ENCODE assay signal across 9 cellular contexts in genomic region chr14:103552011-103552797, GRCh38. TPM values are rescaled to one million over a fixed set of nuclear protein-coding genes. Genes with fewer than 3 reads are reported as not detected.
DNase-seq lines count a peak whose midpoint lies in the region; ATAC-seq, FAIRE-seq and TF ChIP-seq lines count a peak whose summit lies in the region.
"Had no signal": no experiment of that assay in that cellular context is flagged by ENCODE, and none has a peak within 500 bp of the region (broad histone marks: within the 10 kb centered on the region; RNA-seq: fewer than 3 reads in every experiment).

No MANE protein-coding gene starts in this region.

- peaks cover 4% of the 10 kb centered on the region for H3K36me3 Mint-ChIP-seq in activated naive CD8-positive, alpha-beta T cell treated with anti-CD3 and anti-CD28 coated beads, Interleukin-2, amount 10 ng/mL, durations not matched to agents 7 days and 5 days
- H3K36me3 Mint-ChIP-seq in activated naive CD8-positive, alpha-beta T cell treated with anti-CD3 and anti-CD28 coated beads, Interleukin-2, amount 50 U/mL, for 24 hours (ENCODE audit: low read depth) = peaks cover 2% of the 10 kb centered on the region
- H3K36me3 Mint-ChIP-seq in endodermal cell (ENCODE audit: low read depth) = peaks cover 3% of the 10 kb centered on the region
- H3K36me3 Mint-ChIP-seq in naive thymus-derived CD4-positive, alpha-beta T cell = peaks cover 0 to 4% (median 0%) of the 10 kb centered on the region in 5 donors

- no peak for DNase-seq in activated naive CD8-positive, alpha-beta T cell treated with anti-CD3 and anti-CD28 coated beads, Interleukin-2, amount 10 ng/mL, durations not matched to agents 7 days and 5 days
- DNase-seq in activated naive CD8-positive, alpha-beta T cell treated with anti-CD3 and anti-CD28 coated beads, Interleukin-2, amount 50 U/mL, for 24 hours = no peak
- DNase-seq in endodermal cell (no peak), aorta (peak; percentile 82 to 86), urothelium cell line (ENCODE audit: low spot score) (no peak)
- no peak for DNase-seq in naive thymus-derived CD4-positive, alpha-beta T cell
- DNase-seq: MV-4-11 had no signal

- H3K27ac ChIP-seq in endodermal cell (ENCODE audit: low read depth, low read length) (no peak overlapping the region), mucosa of rectum (ENCODE audit: low read depth in 2 of 2, low read length in 2 of 2) (peak overlapping the region; percentile 53 to 77), aorta (ENCODE audit: low read depth in 1 of 2, low read length in 2 of 2) (peak overlapping the region; percentile 81 to 93)
- H3K27ac ChIP-seq in naive thymus-derived CD4-positive, alpha-beta T cell (ENCODE audit: low read depth, low read length) = no peak overlapping the region

- TF ChIP-seq CTCF in endodermal cell (conservative IDR thresholded peaks at IDR 0.05) = no peak

- H3K4me1 Mint-ChIP-seq in activated naive CD8-positive, alpha-beta T cell treated with anti-CD3 and anti-CD28 coated beads, Interleukin-2, amount 10 ng/mL, durations not matched to agents 7 days and 5 days = no peaks in the 10 kb centered on the region
- H3K4me1 Mint-ChIP-seq in activated naive CD8-positive, alpha-beta T cell treated with anti-CD3 and anti-CD28 coated beads, Interleukin-2, amount 50 U/mL, for 24 hours = peaks cover 5% of the 10 kb centered on the region
- peaks cover 2% of the 10 kb centered on the region for H3K4me1 Mint-ChIP-seq in endodermal cell
- peaks cover 6 to 25% (median 13%) of the 10 kb centered on the region in 7 donors for H3K4me1 Mint-ChIP-seq in naive thymus-derived CD4-positive, alpha-beta T cell

- H3K36me3 ChIP-seq in endodermal cell (ENCODE audit: control insufficient read depth, insufficient read depth, low read length) (no peaks in the 10 kb centered on the region), mucosa of rectum (ENCODE audit: control insufficient read depth in 2 of 2, insufficient read depth in 2 of 2, low read length in 2 of 2) (peaks cover 4% of the 10 kb centered on the region in 2 donors), aorta (ENCODE audit: control insufficient read depth in 1 of 2, insufficient read depth in 2 of 2, low read length in 1 of 2) (no peaks in the 10 kb centered on the region)
- peaks cover 0 to 12% (median 0%) of the 10 kb centered on the region in 3 experiments for H3K36me3 ChIP-seq in naive thymus-derived CD4-positive, alpha-beta T cell (ENCODE audit: control insufficient read depth in 2 of 3, insufficient read depth in 3 of 3, low read length in 3 of 3)

- POLR2A ChIA-PET in activated naive CD8-positive, alpha-beta T cell treated with anti-CD3 and anti-CD28 coated beads, Interleukin-2, amount 10 ng/mL, durations not matched to agents 7 days and 5 days (lab: Charles Lee) = no interaction called here
- POLR2A ChIA-PET in naive thymus-derived CD4-positive, alpha-beta T cell (lab: Charles Lee) = no interaction called here

- WGBS in endodermal cell (ENCODE audit: insufficient coverage in 1 of 2, insufficient read length in 1 of 2), 2 experiments = 93 to 94% methylated on average over 6 to 17 of the region's 17 CpGs
- WGBS in aorta, 2 donors = 6 to 11% methylated on average over 17 of the region's 17 CpGs

- H3K27me3 Mint-ChIP-seq in activated naive CD8-positive, alpha-beta T cell treated with anti-CD3 and anti-CD28 coated beads, Interleukin-2, amount 10 ng/mL, durations not matched to agents 7 days and 5 days = no peaks in the 10 kb centered on the region
- H3K27me3 Mint-ChIP-seq in activated naive CD8-positive, alpha-beta T cell treated with anti-CD3 and anti-CD28 coated beads, Interleukin-2, amount 50 U/mL, for 24 hours = no peaks in the 10 kb centered on the region
- H3K27me3 Mint-ChIP-seq in endodermal cell (ENCODE audit: insufficient read depth) = no peaks in the 10 kb centered on the region
- no peaks in the 10 kb centered on the region for H3K27me3 Mint-ChIP-seq in naive thymus-derived CD4-positive, alpha-beta T cell

- peak overlapping the region; percentile 30 for H3K27ac Mint-ChIP-seq in activated naive CD8-positive, alpha-beta T cell treated with anti-CD3 and anti-CD28 coated beads, Interleukin-2, amount 10 ng/mL, durations not matched to agents 7 days and 5 days
- H3K27ac Mint-ChIP-seq in activated naive CD8-positive, alpha-beta T cell treated with anti-CD3 and anti-CD28 coated beads, Interleukin-2, amount 50 U/mL, for 24 hours = no peak overlapping the region
- H3K27ac Mint-ChIP-seq in endodermal cell = peak overlapping the region; percentile 55
- H3K27ac Mint-ChIP-seq in naive thymus-derived CD4-positive, alpha-beta T cell = peak overlapping the region in 1 of 9 donors; percentile 76

- CTCF ChIA-PET in naive thymus-derived CD4-positive, alpha-beta T cell (lab: Charles Lee) = interaction anchor here (1.2 to 1.5 kb wide), 2 partner anchors 10 to 33 kb away, joined by 3 to 4 read pairs; partner anchors contain the start of gene BAG5

- H3K4me3 ChIP-seq in endodermal cell (ENCODE audit: low read length) = no peak overlapping the region
- H3K4me3 ChIP-seq in mucosa of rectum (ENCODE audit: low read length in 2 of 2) = no peak overlapping the region
- H3K4me3 ChIP-seq in aorta (ENCODE audit: low read length in 2 of 2) = no peak overlapping the region
- H3K4me3 ChIP-seq in naive thymus-derived CD4-positive, alpha-beta T cell (ENCODE audit: low read length) = no peak overlapping the region

- H3K27me3 ChIP-seq in endodermal cell (ENCODE audit: control insufficient read depth, insufficient read depth, low read length, poor library complexity, severe bottlenecking) (no peaks in the 10 kb centered on the region), mucosa of rectum (ENCODE audit: control insufficient read depth in 2 of 2, insufficient read depth in 2 of 2, low read length in 2 of 2) (no peaks in the 10 kb centered on the region), aorta (ENCODE audit: control insufficient read depth in 1 of 2, insufficient read depth in 2 of 2, low read length in 1 of 2) (no peaks in the 10 kb centered on the region)
- H3K27me3 ChIP-seq in naive thymus-derived CD4-positive, alpha-beta T cell (ENCODE audit: control insufficient read depth in 2 of 2, insufficient read depth in 2 of 2, low read length in 2 of 2) = no peaks in the 10 kb centered on the region

- H3K9me3 ChIP-seq in endodermal cell (ENCODE audit: control insufficient read depth, low read length) (no peaks in the 10 kb centered on the region), mucosa of rectum (ENCODE audit: control insufficient read depth in 2 of 2, low read length in 2 of 2) (no peaks in the 10 kb centered on the region), aorta (ENCODE audit: control insufficient read depth, low read length) (no peaks in the 10 kb centered on the region)
- no peaks in the 10 kb centered on the region for H3K9me3 ChIP-seq in naive thymus-derived CD4-positive, alpha-beta T cell (ENCODE audit: control insufficient read depth in 2 of 3, low read length in 3 of 3)

- no peaks in the 10 kb centered on the region for H3K9me3 Mint-ChIP-seq in activated naive CD8-positive, alpha-beta T cell treated with anti-CD3 and anti-CD28 coated beads, Interleukin-2, amount 10 ng/mL, durations not matched to agents 7 days and 5 days
- no peaks in the 10 kb centered on the region for H3K9me3 Mint-ChIP-seq in activated naive CD8-positive, alpha-beta T cell treated with anti-CD3 and anti-CD28 coated beads, Interleukin-2, amount 50 U/mL, for 24 hours
- H3K9me3 Mint-ChIP-seq in endodermal cell = no peaks in the 10 kb centered on the region
- no peaks in the 10 kb centered on the region for H3K9me3 Mint-ChIP-seq in naive thymus-derived CD4-positive, alpha-beta T cell

- no peak overlapping the region for H3K4me3 Mint-ChIP-seq in activated naive CD8-positive, alpha-beta T cell treated with anti-CD3 and anti-CD28 coated beads, Interleukin-2, amount 10 ng/mL, durations not matched to agents 7 days and 5 days
- H3K4me3 Mint-ChIP-seq in activated naive CD8-positive, alpha-beta T cell treated with anti-CD3 and anti-CD28 coated beads, Interleukin-2, amount 50 U/mL, for 24 hours = no peak overlapping the region
- H3K4me3 Mint-ChIP-seq in endodermal cell = no peak overlapping the region
- H3K4me3 Mint-ChIP-seq in naive thymus-derived CD4-positive, alpha-beta T cell = no peak overlapping the region

- FAIRE-seq in urothelium cell line (lab: Jason Lieb, UNC) = no peak

- H3K4me1 ChIP-seq in endodermal cell (ENCODE audit: control insufficient read depth, insufficient read depth, low read length) = no peaks in the 10 kb centered on the region
- H3K4me1 ChIP-seq in mucosa of rectum (ENCODE audit: control insufficient read depth in 2 of 2, insufficient read depth in 2 of 2, low read length in 2 of 2) = peaks cover 7 to 16% of the 10 kb centered on the region in 2 donors
- no peaks in the 10 kb centered on the region for H3K4me1 ChIP-seq in aorta (ENCODE audit: control insufficient read depth in 1 of 2, insufficient read depth in 2 of 2, low read length in 2 of 2)
- no peaks in the 10 kb centered on the region for H3K4me1 ChIP-seq in naive thymus-derived CD4-positive, alpha-beta T cell (ENCODE audit: control insufficient read depth in 2 of 2, insufficient read depth in 2 of 2, low read length in 2 of 2)

- intact Hi-C loops in aorta (cut with DNase I) = no loop called here
- intact Hi-C loops in naive thymus-derived CD4-positive, alpha-beta T cell (cut with micrococcal nuclease) = no loop called here

- H3K9ac ChIP-seq in endodermal cell (ENCODE audit: extremely low read depth, low read length, poor library complexity, severe bottlenecking) (no peak overlapping the region), mucosa of rectum (ENCODE audit: low read depth in 1 of 2, low read length in 2 of 2) (peak overlapping the region in 1 of 2 donors; percentile 3)

- no peak for ATAC-seq in activated naive CD8-positive, alpha-beta T cell treated with anti-CD3 and anti-CD28 coated beads, Interleukin-2, amount 10 ng/mL, durations not matched to agents 7 days and 5 days (ENCODE audit: low read depth)
- no peak for ATAC-seq in activated naive CD8-positive, alpha-beta T cell treated with anti-CD3 and anti-CD28 coated beads, Interleukin-2, amount 50 U/mL, for 24 hours
- ATAC-seq in aorta (ENCODE audit: low FRiP score) = peak; percentile 66
- no peak for ATAC-seq in HG02678 (IDR thresholded peaks at IDR 0.05; ENCODE audit: unreplicated experiment)
- no peak for ATAC-seq in naive thymus-derived CD4-positive, alpha-beta T cell

RNA-seq across cellular contexts. Expression of gene BAG5, which starts 10.3 kb away (rescaled TPM):
- total RNA-seq in activated naive CD8-positive, alpha-beta T cell treated with anti-CD3 and anti-CD28 coated beads, Interleukin-2, amount 10 ng/mL, durations not matched to agents 7 days and 5 days = 10 to 100 TPM; 31.7 to 32.3 TPM
- total RNA-seq in endodermal cell = 10 to 100 TPM; 27.6 to 28.1 TPM
- 20.2 TPM for polyA plus RNA-seq in endodermal cell (2013, experiment 1 of 2)
- polyA plus RNA-seq in endodermal cell (2013, experiment 2 of 2) = 20.5 TPM
- 10 to 100 TPM; 30.4 to 30.8 TPM for total RNA-seq in aorta
- 10 to 100 TPM in 1 of 2 donors, 1 to 10 TPM in 1; 9.2 to 14.9 TPM for polyA plus RNA-seq in aorta
- 10 to 100 TPM; 29.9 to 38.9 (median 36.4) TPM for total RNA-seq in naive thymus-derived CD4-positive, alpha-beta T cell
- 10 to 100 TPM; 46.2 to 51.7 TPM for polyA plus RNA-seq in naive thymus-derived CD4-positive, alpha-beta T cell

RNA-seq across cellular contexts. Expression of gene COA8, which starts 10.6 kb away (rescaled TPM):
- 10 to 100 TPM; 26.7 to 29.5 TPM for total RNA-seq in activated naive CD8-positive, alpha-beta T cell treated with anti-CD3 and anti-CD28 coated beads, Interleukin-2, amount 10 ng/mL, durations not matched to agents 7 days and 5 days
- total RNA-seq in endodermal cell (10 to 100 TPM; 30.1 to 39.8 TPM), aorta (10 to 100 TPM; 27.6 to 33.3 TPM)
- 34.9 TPM for polyA plus RNA-seq in endodermal cell (2013, experiment 1 of 2)
- polyA plus RNA-seq in endodermal cell (2013, experiment 2 of 2) = 38.8 TPM
- 10 to 100 TPM; 44.2 to 71.7 TPM for polyA plus RNA-seq in aorta
- total RNA-seq in naive thymus-derived CD4-positive, alpha-beta T cell = 10 to 100 TPM; 13.6 to 26.3 (median 24.1) TPM
- 10 to 100 TPM; 36.7 to 51.3 TPM for polyA plus RNA-seq in naive thymus-derived CD4-positive, alpha-beta T cell

RNA-seq across cellular contexts. Expression of gene TRMT61A, which starts 23.2 kb away (rescaled TPM):
- total RNA-seq in activated naive CD8-positive, alpha-beta T cell treated with anti-CD3 and anti-CD28 coated beads, Interleukin-2, amount 10 ng/mL, durations not matched to agents 7 days and 5 days = 1 to 10 TPM; 7.8 to 9.2 TPM
- total RNA-seq in endodermal cell (1 to 10 TPM; 7.4 to 7.9 TPM), aorta (10 to 100 TPM; 11.4 to 11.8 TPM)
- polyA plus RNA-seq in endodermal cell (2013, experiment 1 of 2) = 4.5 TPM
- 4.1 TPM for polyA plus RNA-seq in endodermal cell (2013, experiment 2 of 2)
- 10 to 100 TPM in 1 of 2 donors, 1 to 10 TPM in 1; 6.4 to 12.4 TPM for polyA plus RNA-seq in aorta
- total RNA-seq in naive thymus-derived CD4-positive, alpha-beta T cell = 10 to 100 TPM in 4 of 5 experiments, 1 to 10 TPM in 1; 9.8 to 15.1 (median 14.1) TPM
- 10 to 100 TPM in 1 of 2 donors, 1 to 10 TPM in 1; 6.3 to 12.2 TPM for polyA plus RNA-seq in naive thymus-derived CD4-positive, alpha-beta T cell

RNA-seq across cellular contexts. Expression of gene CKB, which starts 29.6 kb away (rescaled TPM):
- total RNA-seq in activated naive CD8-positive, alpha-beta T cell treated with anti-CD3 and anti-CD28 coated beads, Interleukin-2, amount 10 ng/mL, durations not matched to agents 7 days and 5 days = 1 to 10 TPM; 4.3 to 4.4 TPM
- total RNA-seq in endodermal cell = 100 to 1,000 TPM; 602 to 920 TPM
- polyA plus RNA-seq in endodermal cell (2013, experiment 1 of 2) = 1,216 TPM
- 1,012 TPM for polyA plus RNA-seq in endodermal cell (2013, experiment 2 of 2)
- total RNA-seq in aorta = 100 to 1,000 TPM in 1 of 2 donors, 10 to 100 TPM in 1; 78.1 to 109 TPM
- polyA plus RNA-seq in aorta = 10 to 100 TPM; 46.6 to 91.3 TPM
- 10 to 100 TPM in 1 of 5 experiments, 1 to 10 TPM in 4; 1.4 to 19.8 (median 2.5) TPM for total RNA-seq in naive thymus-derived CD4-positive, alpha-beta T cell
- under 1 TPM in 1 of 2 donors, not detected in 1; 0.40 TPM for polyA plus RNA-seq in naive thymus-derived CD4-positive, alpha-beta T cell

Comparison
In these comparisons a context has a peak if more than half of its experiments do, and no peak if none do; other contexts are left out.
1. DNase-seq: peak in aorta (2 of 2); none in activated naive CD8-positive, alpha-beta T cell treated with anti-CD3 and anti-CD28 coated beads, Interleukin-2, amount 10 ng/mL, durations not matched to agents 7 days and 5 days (single experiment), activated naive CD8-positive, alpha-beta T cell treated with anti-CD3 and anti-CD28 coated beads, Interleukin-2, amount 50 U/mL, for 24 hours (single experiment), endodermal cell (single experiment), urothelium cell line (single experiment) and naive thymus-derived CD4-positive, alpha-beta T cell (0 of 9).
2. H3K27ac ChIP-seq: peak in mucosa of rectum (2 of 2) and aorta (2 of 2); none in endodermal cell (single experiment) and naive thymus-derived CD4-positive, alpha-beta T cell (single experiment).